15 cellular contexts compared by ENCODE assay signal in genomic region chr6:115947964-115948541, GRCh38.
A peak's percentile ranks its signal among the peaks of the same experiment; 100 is the strongest.
DNase-seq lines count a peak whose midpoint lies in the region; ATAC-seq, FAIRE-seq and TF ChIP-seq lines count a peak whose summit lies in the region.
"Had no signal": no experiment of that assay in that cellular context is flagged by ENCODE, and none has a peak within 500 bp of the region (broad histone marks: within the 10 kb centered on the region; RNA-seq: fewer than 3 reads in every experiment).

No MANE protein-coding gene starts in this region.

- H3K27ac ChIP-seq in liver (ENCODE audit: low read depth in 1 of 2, low read length in 2 of 2): peak overlapping the region in 1 of 2 donors; percentile 5
- peak overlapping the region in 2 of 4 donors; percentile 12 to 24 for H3K27ac ChIP-seq in transverse colon
- H3K27ac ChIP-seq in kidney (ENCODE audit: low read depth in 2 of 2, low read length in 2 of 2): no peak overlapping the region

- no peak for TF ChIP-seq EP300 in transverse colon (IDR thresholded peaks at IDR 0.05; ENCODE audit: low read depth)

- intact Hi-C loops in transverse colon (cut with DNase I; ENCODE audit: low total_unique reads) (no loop called here), kidney (cut with DNase I) (no loop called here)

- WGBS in liver: 42% methylated on average over 2 of the region's 2 CpGs
- 60 to 71% methylated on average over 1 to 2 of the region's 2 CpGs for WGBS in transverse colon (ENCODE audit: low coverage in 1 of 2), 2 donors

- H3K27me3 ChIP-seq in bronchial epithelial cell (ENCODE audit: control insufficient read depth, insufficient read depth, low read length): no peaks in the 10 kb centered on the region
- no peaks in the 10 kb centered on the region for H3K27me3 ChIP-seq in liver (ENCODE audit: control insufficient read depth in 4 of 4, insufficient read depth in 4 of 4, low read length in 3 of 4)
- no peaks in the 10 kb centered on the region for H3K27me3 ChIP-seq in transverse colon

- in situ Hi-C loops in transverse colon (cut with MboI; ENCODE audit: low pct_ligation_motif_present in 1 of 4, low pct_unique_long_range_greater_than_20kb in 1 of 4, low sequenced_read_pairs in 3 of 4): no loop called here

- no peak overlapping the region for H3K9ac ChIP-seq in liver (ENCODE audit: low read depth in 1 of 2, low read length in 2 of 2)
- H3K9ac ChIP-seq in kidney (ENCODE audit: low read length in 2 of 2): no peak overlapping the region

- peak; percentile 31 to 56 for TF ChIP-seq RAD21 in liver (IDR thresholded peaks at IDR 0.05)

- H3K4me3 ChIP-seq in bronchial epithelial cell (ENCODE audit: low read depth, low read length) (no peak overlapping the region), liver (ENCODE audit: low read depth in 1 of 3, low read length in 3 of 3) (no peak overlapping the region), transverse colon (no peak overlapping the region), kidney (ENCODE audit: low read length in 2 of 2) (no peak overlapping the region)

- ATAC-seq in HG02763 (IDR thresholded peaks at IDR 0.05; ENCODE audit: unreplicated experiment): no peak
- ATAC-seq: CD8-positive, alpha-beta T cell; Panc1 had no signal

- peaks cover 0 to 7% (median 5%) of the 10 kb centered on the region in 4 donors for H3K4me1 ChIP-seq in liver (ENCODE audit: control insufficient read depth in 4 of 4, insufficient read depth in 4 of 4, low read length in 3 of 4)
- no peaks in the 10 kb centered on the region for H3K4me1 ChIP-seq in transverse colon
- H3K4me1 ChIP-seq in kidney (ENCODE audit: control insufficient read depth in 1 of 2, insufficient read depth in 1 of 2, low read depth in 1 of 2, low read length in 2 of 2): peaks cover 0 to 4% of the 10 kb centered on the region in 2 donors

- no peaks in the 10 kb centered on the region for H3K9me3 ChIP-seq in liver (ENCODE audit: control insufficient read depth in 4 of 4, low read length in 3 of 4)
- H3K9me3 ChIP-seq in transverse colon: no peaks in the 10 kb centered on the region
- no peaks in the 10 kb centered on the region for H3K9me3 ChIP-seq in kidney (ENCODE audit: control insufficient read depth in 1 of 2, low read length in 2 of 2)

- H3K36me3 ChIP-seq in bronchial epithelial cell (ENCODE audit: control insufficient read depth, insufficient read depth, low read length) (peaks cover 1% of the 10 kb centered on the region), liver (ENCODE audit: control insufficient read depth in 4 of 4, insufficient read depth in 3 of 4, low read depth in 1 of 4, low read length in 3 of 4) (peaks cover 0 to 11% (median 6%) of the 10 kb centered on the region in 4 donors), transverse colon (peaks cover 0 to 8% (median 2%) of the 10 kb centered on the region in 4 donors), kidney (ENCODE audit: control insufficient read depth in 1 of 2, insufficient read depth in 2 of 2, low read length in 2 of 2) (no peaks in the 10 kb centered on the region)

- DNase-seq in LHCN-M2 (ENCODE audit: low read depth) (peak; percentile 31), bronchial epithelial cell (ENCODE audit: low read depth) (no peak), transverse colon (peak; percentile 44), kidney (no peak), NCI-H187 (lab: John Stamatoyannopoulos, UW) (no peak)
- DNase-seq: CD8-positive, alpha-beta T cell; HCEC 1CT; NCI-H1048; NCI-H1694; NCI-H748 treated with DMSO at 0.1 percent for 48 hours; SIG-M5 had no signal

- TF ChIP-seq CTCF in bronchial epithelial cell (IDR thresholded peaks at IDR 0.05; ENCODE audit: insufficient read depth, low read length, severe bottlenecking) (no peak), liver (IDR thresholded peaks at IDR 0.05; ENCODE audit: low read depth, low read length, missing input control) (no peak), transverse colon (IDR thresholded peaks at IDR 0.05) (no peak), kidney (IDR thresholded peaks at IDR 0.05; ENCODE audit: borderline replicate concordance, extremely low read depth, insufficient read depth) (no peak)

- FAIRE-seq in bronchial epithelial cell (lab: Jason Lieb, UNC): peak; percentile 7
- FAIRE-seq in kidney (lab: Jason Lieb, UNC): no peak
- FAIRE-seq: D721Med had no signal

- TF ChIP-seq POLR2A in transverse colon (IDR thresholded peaks at IDR 0.05): no peak

TF ChIP-seq in liver, 16 proteins besides CTCF, POLR2A, EP300 and RAD21:
- TF ChIP-seq MAX (IDR thresholded peaks at IDR 0.05) (peak; percentile 48), SP1 (IDR thresholded peaks at IDR 0.05) (peak; percentile 63), JUND (IDR thresholded peaks at IDR 0.05) (peak; percentile 48 to 72), YY1 (IDR thresholded peaks at IDR 0.05) (peak; percentile 50), RXRA (IDR thresholded peaks at IDR 0.05) (peak; percentile 73 to 74), HNF4G (IDR thresholded peaks at IDR 0.05) (peak; percentile 90), HNF4A (conservative IDR thresholded peaks at IDR 0.05) (peak; percentile 98), TAF1 (conservative IDR thresholded peaks at IDR 0.05) (no peak)
- TF ChIP-seq, protein P1, sequence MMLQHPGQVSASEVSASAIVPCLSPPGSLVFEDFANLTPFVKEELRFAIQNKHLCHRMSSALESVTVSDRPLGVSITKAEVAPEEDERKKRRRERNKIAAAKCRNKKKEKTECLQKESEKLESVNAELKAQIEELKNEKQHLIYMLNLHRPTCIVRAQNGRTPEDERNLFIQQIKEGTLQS (IDR thresholded peaks at IDR 0.05): no peak
TF ChIP-seq in liver: peak in this region for 7.

Comparison
In these comparisons a context has a peak if more than half of its experiments do, and no peak if none do; other contexts are left out.
1. DNase-seq: peak in LHCN-M2 (single experiment) and transverse colon (single experiment); none in bronchial epithelial cell (single experiment), kidney (single experiment) and NCI-H187 (0 of 2).